10 cellular contexts compared by ENCODE assay signal in genomic region chr9:129611302-129611800, GRCh38. TPM values are rescaled to one million over a fixed set of nuclear protein-coding genes. Genes with fewer than 3 reads are reported as not detected.
A peak's percentile ranks its signal among the peaks of the same experiment; 100 is the strongest.
DNase-seq lines count a peak whose midpoint lies in the region; ATAC-seq, FAIRE-seq and TF ChIP-seq lines count a peak whose summit lies in the region.
"Had no signal": no experiment of that assay in that cellular context is flagged by ENCODE, and none has a peak within 500 bp of the region (broad histone marks: within the 10 kb centered on the region; RNA-seq: fewer than 3 reads in every experiment).

No MANE protein-coding gene starts in this region.

- no peak for TF ChIP-seq EP300 in K562 (IDR thresholded peaks at IDR 0.05; ENCODE audit: low read length)

- H3K4me2 ChIP-seq in GM23248 (ENCODE audit: unreplicated experiment) = peak overlapping the region; percentile 99
- H3K4me2 ChIP-seq in K562 (ENCODE audit: insufficient read depth, low read length) = peak overlapping the region; percentile 98

- POLR2A ChIA-PET in K562 (lab: Yijun Ruan, JAX) = interaction anchor here (0.6 to 0.7 kb wide), 2 partner anchors 61 to 362 kb away, joined by 3 to 4 read pairs; no protein-coding TSS in a partner anchor

- peak overlapping the region; percentile 85 for H3K4me3 ChIP-seq in GM23248
- no peak overlapping the region for H3K4me3 ChIP-seq in K562
- H3K4me3 ChIP-seq in mucosa of stomach (ENCODE audit: low read length) = no peak overlapping the region

- 0 out of 2 replicates have a peak, but pooled peaks cover 11% of the 10 kb centered on the region for H3F3A ChIP-seq in GM23248 (ENCODE audit: insufficient read depth)

- ATAC-seq in K562 (no peak), HG03159 (IDR thresholded peaks at IDR 0.05; ENCODE audit: unreplicated experiment) (no peak)

- 14 to 18% methylated on average over 12 of the region's 12 CpGs for WGBS in GM23248 (ENCODE audit: low coverage in 1 of 2, low lambda C conversion rate in 2 of 2, missing lambda C conversion rate in 2 of 2), 2 experiments
- WGBS in K562 (ENCODE audit: insufficient coverage, low coverage, missing lambda C conversion rate) = 6% methylated on average over 12 of the region's 12 CpGs

- H3K36me3 ChIP-seq in GM23248 (ENCODE audit: low read depth) (no peaks in the 10 kb centered on the region), K562 (ENCODE audit: control insufficient read depth, insufficient read depth, low read length) (no peaks in the 10 kb centered on the region), mucosa of stomach (ENCODE audit: control insufficient read depth, insufficient read depth, low read length) (no peaks in the 10 kb centered on the region)
- H3K36me3 ChIP-seq: thyroid gland had no signal

- BruUV-seq in K562 (replicated peaks; lab: Mats Ljungman, UMichigan) = no TSS peak

- in situ Hi-C loops in GM23248 (cut with MboI) = no loop called here
- in situ Hi-C loops in K562 (cut with MboI) = loop anchor here (25.0 kb wide), 1 partner anchor 274 kb away; no protein-coding TSS in a partner anchor

- CTCF ChIA-PET in K562 (lab: Yijun Ruan, JAX; ENCODE audit: low intra/inter-chr PET ratio) = interaction anchor here (0.8 to 3.3 kb wide), 10 partner anchors 13 to 605 kb away, joined by 3 to 53 read pairs (median 6); no protein-coding TSS in a partner anchor

- TF ChIP-seq POLR2A in K562 (conservative IDR thresholded peaks at IDR 0.05) = no peak

- H3K9me3 ChIP-seq in GM23248 (ENCODE audit: low read depth) (no peaks in the 10 kb centered on the region), K562 (replicated peaks; ENCODE audit: control insufficient read depth, insufficient read depth, low read depth, low read length) (no peaks in the 10 kb centered on the region), mucosa of stomach (ENCODE audit: control insufficient read depth, low read length) (no peaks in the 10 kb centered on the region)
- H3K9me3 ChIP-seq: thyroid gland had no signal

- H3K79me2 ChIP-seq in GM23248 (ENCODE audit: insufficient read depth) (no peaks in the 10 kb centered on the region), K562 (ENCODE audit: control insufficient read depth, insufficient read depth, low read length) (no peaks in the 10 kb centered on the region)

- FAIRE-seq in K562 (lab: Jason Lieb, UNC) = no peak
- FAIRE-seq: TTC549 had no signal

- H4K20me1 ChIP-seq in GM23248 (ENCODE audit: insufficient read depth) = no peaks in the 10 kb centered on the region
- 0 out of 2 replicates have a peak, but pooled peaks cover 10% of the 10 kb centered on the region for H4K20me1 ChIP-seq in K562 (replicated peaks; ENCODE audit: control insufficient read depth, insufficient read depth, low read length)

- TF ChIP-seq CTCF in 22Rv1 (IDR thresholded peaks at IDR 0.05) (no peak), K562 (IDR thresholded peaks at IDR 0.05 in 2 of 3, conservative IDR thresholded peaks at IDR 0.05 in 1 of 3; ENCODE audit: insufficient read depth in 2 of 3, low read depth in 1 of 3, low read length in 3 of 3) (no peak; a peak in 1 of 6 replicates)

- H3K4me1 ChIP-seq in GM23248 (ENCODE audit: insufficient read depth) = peaks cover 17% of the 10 kb centered on the region
- peaks cover 11 to 65% of the 10 kb centered on the region in 2 experiments; a peak in 4 of 5 replicates for H3K4me1 ChIP-seq in K562 (replicated peaks in 1 of 2; ENCODE audit: control insufficient read depth in 2 of 2, insufficient read depth in 2 of 2, low read length in 2 of 2)
- peaks cover 65% of the 10 kb centered on the region for H3K4me1 ChIP-seq in mucosa of stomach (ENCODE audit: control insufficient read depth, insufficient read depth, low read length)

- DNase-seq in GM23248 = no peak
- no peak for DNase-seq in K562 (ENCODE audit: extremely low read depth in 1 of 4, low spot score in 3 of 4)
- DNase-seq in NK-92 treated with Interleukin-12 subunit alpha and Interleukin-12 subunit beta, amount 100 ng/mL, for 24 hours (lab: John Stamatoyannopoulos, UW) = no peak
- DNase-seq in NCI-H187 (lab: John Stamatoyannopoulos, UW) = no peak
- no peak for DNase-seq in NCI-H69 (lab: John Stamatoyannopoulos, UW)

- TF ChIP-seq RAD21 in K562 (CRISPR knock-in tag; conservative IDR thresholded peaks at IDR 0.05 in 1 of 2, IDR thresholded peaks at IDR 0.05 in 1 of 2) = no peak

- H3K27me3 ChIP-seq in GM23248 (replicated peaks; ENCODE audit: insufficient read depth) (no peaks in the 10 kb centered on the region), K562 (ENCODE audit: control insufficient read depth in 2 of 2, insufficient read depth in 2 of 2, low read length in 2 of 2) (peaks cover 5 to 41% of the 10 kb centered on the region in 2 experiments; a peak in 4 of 5 replicates), mucosa of stomach (ENCODE audit: control insufficient read depth, insufficient read depth, low read length) (no peaks in the 10 kb centered on the region)
- H3K27me3 ChIP-seq: thyroid gland had no signal

- H3K9me2 ChIP-seq in GM23248 (ENCODE audit: insufficient read depth) = no peaks in the 10 kb centered on the region

- H3K27ac ChIP-seq in 22Rv1 (peak overlapping the region; percentile 88), GM23248 (no peak overlapping the region), K562 (ENCODE audit: extremely low read depth, low read depth, low read length) (no peak overlapping the region)

- H3K9ac ChIP-seq in GM23248 (peak overlapping the region; percentile 86), K562 (ENCODE audit: insufficient read depth in 1 of 2, low read depth in 2 of 2, low read length in 2 of 2) (peak overlapping the region in 1 of 2 experiments; percentile 76; a peak in 1 of 4 replicates), mucosa of stomach (ENCODE audit: low read length) (peak overlapping the region; percentile 79)

- intact Hi-C loops in K562 (cut with micrococcal nuclease) = loop anchor here (1.0 to 5.0 kb wide), 4 partner anchors 13 to 445 kb away; no protein-coding TSS in a partner anchor

- H3K9me1 ChIP-seq in K562 (ENCODE audit: control insufficient read depth, insufficient read depth, low read length) = no peaks in the 10 kb centered on the region

- peak overlapping the region; percentile 57 for H2AFZ ChIP-seq in GM23248
- H2AFZ ChIP-seq in K562 (ENCODE audit: low read depth, low read length) = peak overlapping the region; percentile 94

RNA-seq across cellular contexts. Expression of gene C9orf50, which starts 9.6 kb away (rescaled TPM):
- 0.32 TPM in 1 of 2 replicates, not detected in the other for total RNA-seq in GM23248 (2014; rRNA removed; shearing (Covaris generic))
- 0.23 and 0.56 TPM in 2 replicates for polyA plus RNA-seq in GM23248 (2016; fragmentation: Nextera tagmentation; extraction: Ambion mirVana)
- total RNA-seq in K562 (2011; cell fraction: chromatin; rRNA removed; ENCODE audit: low replicate concordance) = not detected in 2 replicates
- not detected in 2 replicates for total RNA-seq in K562 (2011; cell fraction: nucleolus; rRNA removed)
- total RNA-seq in K562 (2011; cell fraction: nucleoplasm; rRNA removed) = not detected in 2 replicates
- 0.12 TPM in 1 of 2 replicates, not detected in the other for total RNA-seq in K562 (2014; rRNA removed)
- not detected in 2 replicates for total RNA-seq in K562 (2014; rRNA removed; fragmentation: Illumina TruSeq; extraction: Trizol)
- total RNA-seq in K562 (2015; rRNA removed; fragmentation: Illumina TruSeq; extraction: Trizol) = not detected in 2 replicates
- total RNA-seq in K562 (2021) = not detected in 2 replicates
- polyA plus RNA-seq in K562 (2011; rRNA removed) = not detected in 2 replicates
- not detected in 2 replicates for polyA plus RNA-seq in K562 (2011; cell fraction: cytosol; rRNA removed)
- polyA plus RNA-seq in K562 (2011; cell fraction: nucleus; rRNA removed) = not detected in 2 replicates
- polyA plus RNA-seq in K562 (2012) = not detected in 2 replicates
- not detected in 2 replicates for polyA plus RNA-seq in K562 (2014; fragmentation: Illumina TruSeq; extraction: Trizol)
- not detected for polyA plus RNA-seq in K562 (2014; fragmentation: Nextera tagmentation; extraction: Ambion mirVana)
- polyA plus RNA-seq in K562 (2014; rRNA removed) = not detected in 2 replicates
- not detected in 2 replicates for polyA minus RNA-seq in K562 (2011; rRNA and poly(A)+ RNA removed)
- not detected in 2 replicates for polyA minus RNA-seq in K562 (2011; cell fraction: cytosol; rRNA and poly(A)+ RNA removed)
- polyA minus RNA-seq in K562 (2011; cell fraction: nucleus; rRNA and poly(A)+ RNA removed) = not detected in 2 replicates
- total RNA-seq: thyroid gland had no signal

RNA-seq across cellular contexts. Expression of gene NTMT1, which starts 14.6 kb away (rescaled TPM):
- total RNA-seq in GM23248 (2014; rRNA removed; shearing (Covaris generic)) = 32.6 and 44.5 TPM in 2 replicates
- polyA plus RNA-seq in GM23248 (2016; fragmentation: Nextera tagmentation; extraction: Ambion mirVana) (115 TPM in 2 replicates), K562 (2011; rRNA removed) (74.7 and 79.2 TPM in 2 replicates), K562 (2014; fragmentation: Illumina TruSeq; extraction: Trizol) (80.6 and 113 TPM in 2 replicates), K562 (2014; fragmentation: Nextera tagmentation; extraction: Ambion mirVana) (10 to 100 TPM; 42.1 to 67.0 TPM), K562 (2014; rRNA removed) (111 and 121 TPM in 2 replicates)
- 28.6 and 94.1 TPM in 2 replicates for total RNA-seq in K562 (2011; cell fraction: chromatin; rRNA removed; ENCODE audit: low replicate concordance)
- total RNA-seq in K562 (2011; cell fraction: nucleolus; rRNA removed) = 70.3 and 71.4 TPM in 2 replicates
- 51.0 and 57.9 TPM in 2 replicates for total RNA-seq in K562 (2011; cell fraction: nucleoplasm; rRNA removed)
- total RNA-seq in K562 (2014; rRNA removed) (116 and 120 TPM in 2 replicates), K562 (2014; rRNA removed; fragmentation: Illumina TruSeq; extraction: Trizol) (49.6 and 59.2 TPM in 2 replicates), K562 (2015; rRNA removed; fragmentation: Illumina TruSeq; extraction: Trizol) (74.3 and 78.1 TPM in 2 replicates), K562 (2021) (108 and 110 TPM in 2 replicates)
- 89.1 and 124 TPM in 2 replicates for polyA plus RNA-seq in K562 (2011; cell fraction: cytosol; rRNA removed)
- polyA plus RNA-seq in K562 (2011; cell fraction: nucleus; rRNA removed) = 42.9 and 47.3 TPM in 2 replicates
- 42.1 and 72.6 TPM in 2 replicates for polyA plus RNA-seq in K562 (2012)
- polyA minus RNA-seq in K562 (2011; rRNA and poly(A)+ RNA removed) = 34.5 and 60.2 TPM in 2 replicates
- polyA minus RNA-seq in K562 (2011; cell fraction: cytosol; rRNA and poly(A)+ RNA removed) = 23.4 and 42.2 TPM in 2 replicates
- polyA minus RNA-seq in K562 (2011; cell fraction: nucleus; rRNA and poly(A)+ RNA removed) = 14.7 and 15.7 TPM in 2 replicates

RNA-seq across cellular contexts. Expression of gene ASB6, which starts 30.6 kb away (rescaled TPM):
- 22.9 and 24.9 TPM in 2 replicates for total RNA-seq in GM23248 (2014; rRNA removed; shearing (Covaris generic))
- polyA plus RNA-seq in GM23248 (2016; fragmentation: Nextera tagmentation; extraction: Ambion mirVana) (24.1 and 24.4 TPM in 2 replicates), K562 (2011; rRNA removed) (11.3 and 13.1 TPM in 2 replicates), K562 (2014; fragmentation: Illumina TruSeq; extraction: Trizol) (12.8 and 13.1 TPM in 2 replicates), K562 (2014; fragmentation: Nextera tagmentation; extraction: Ambion mirVana) (1 to 10 TPM in 1 of 2 experiments, under 1 TPM in 1; 0.92 to 1.1 TPM), K562 (2014; rRNA removed) (17.8 and 19.5 TPM in 2 replicates)
- total RNA-seq in K562 (2011; cell fraction: chromatin; rRNA removed; ENCODE audit: low replicate concordance) = 8.0 and 24.6 TPM in 2 replicates
- 20.2 and 20.4 TPM in 2 replicates for total RNA-seq in K562 (2011; cell fraction: nucleolus; rRNA removed)
- 10.2 and 12.6 TPM in 2 replicates for total RNA-seq in K562 (2011; cell fraction: nucleoplasm; rRNA removed)
- total RNA-seq in K562 (2014; rRNA removed) (12.4 and 15.8 TPM in 2 replicates), K562 (2014; rRNA removed; fragmentation: Illumina TruSeq; extraction: Trizol) (4.1 and 4.9 TPM in 2 replicates), K562 (2015; rRNA removed; fragmentation: Illumina TruSeq; extraction: Trizol) (8.6 TPM in 2 replicates), K562 (2021) (17.1 and 17.3 TPM in 2 replicates)
- 10.5 and 18.2 TPM in 2 replicates for polyA plus RNA-seq in K562 (2011; cell fraction: cytosol; rRNA removed)
- 26.0 and 42.0 TPM in 2 replicates for polyA plus RNA-seq in K562 (2011; cell fraction: nucleus; rRNA removed)
- 11.4 and 12.4 TPM in 2 replicates for polyA plus RNA-seq in K562 (2012)
- polyA minus RNA-seq in K562 (2011; rRNA and poly(A)+ RNA removed) = 3.6 and 4.9 TPM in 2 replicates
- polyA minus RNA-seq in K562 (2011; cell fraction: cytosol; rRNA and poly(A)+ RNA removed) = 5.0 and 6.1 TPM in 2 replicates
- 7.3 and 9.0 TPM in 2 replicates for polyA minus RNA-seq in K562 (2011; cell fraction: nucleus; rRNA and poly(A)+ RNA removed)

RNA-seq across cellular contexts. Expression of gene PRRX2, which starts 54.1 kb away (rescaled TPM):
- 145 and 169 TPM in 2 replicates for total RNA-seq in GM23248 (2014; rRNA removed; shearing (Covaris generic))
- polyA plus RNA-seq in GM23248 (2016; fragmentation: Nextera tagmentation; extraction: Ambion mirVana) (137 and 141 TPM in 2 replicates), K562 (2011; rRNA removed) (not detected in 2 replicates), K562 (2014; fragmentation: Illumina TruSeq; extraction: Trizol) (not detected in 2 replicates), K562 (2014; fragmentation: Nextera tagmentation; extraction: Ambion mirVana) (not detected), K562 (2014; rRNA removed) (0.21 TPM in 1 of 2 replicates, not detected in the other)
- total RNA-seq in K562 (2011; cell fraction: chromatin; rRNA removed; ENCODE audit: low replicate concordance) = not detected in 2 replicates
- not detected in 2 replicates for total RNA-seq in K562 (2011; cell fraction: nucleolus; rRNA removed)
- not detected in 2 replicates for total RNA-seq in K562 (2011; cell fraction: nucleoplasm; rRNA removed)
- total RNA-seq in K562 (2014; rRNA removed) (not detected in 2 replicates), K562 (2014; rRNA removed; fragmentation: Illumina TruSeq; extraction: Trizol) (not detected in 2 replicates), K562 (2015; rRNA removed; fragmentation: Illumina TruSeq; extraction: Trizol) (not detected in 2 replicates), K562 (2021) (not detected in 2 replicates)
- polyA plus RNA-seq in K562 (2011; cell fraction: cytosol; rRNA removed) = 0.18 TPM in 1 of 2 replicates, not detected in the other
- polyA plus RNA-seq in K562 (2011; cell fraction: nucleus; rRNA removed) = 0.13 TPM in 1 of 2 replicates, not detected in the other
- polyA plus RNA-seq in K562 (2012) = not detected in 2 replicates
- not detected in 2 replicates for polyA minus RNA-seq in K562 (2011; rRNA and poly(A)+ RNA removed)
- not detected in 2 replicates for polyA minus RNA-seq in K562 (2011; cell fraction: cytosol; rRNA and poly(A)+ RNA removed)
- polyA minus RNA-seq in K562 (2011; cell fraction: nucleus; rRNA and poly(A)+ RNA removed) = not detected in 2 replicates
